Comparison of ENCODE assay signal across 7 cellular contexts in the genomic region with DNA sequence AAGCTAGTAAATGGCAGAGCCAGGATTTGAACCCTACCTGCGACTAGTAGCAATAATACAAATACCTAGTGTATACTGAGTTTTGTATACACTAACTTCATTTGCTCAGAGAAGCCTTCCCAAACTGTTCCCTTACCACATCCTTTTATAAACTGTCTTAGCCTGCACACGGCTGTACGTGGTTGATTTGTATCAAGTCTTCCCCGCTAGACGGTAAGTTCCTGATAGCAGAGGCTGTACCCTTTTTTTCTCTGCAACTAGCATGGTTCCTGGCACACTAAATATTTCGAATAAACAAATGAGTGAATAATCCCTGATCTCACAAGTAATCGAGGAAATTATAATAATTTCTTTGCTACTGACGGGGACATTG. TPM values are rescaled to one million over a fixed set of nuclear protein-coding genes. Genes with fewer than 3 reads are reported as not detected.
DNase-seq lines count a peak whose midpoint lies in the region; ATAC-seq and TF ChIP-seq lines count a peak whose summit lies in the region.

No MANE protein-coding gene starts in this region.

- 19 to 24% (median 21%) methylated on average over 8 of the region's 8 CpGs for WGBS in stomach, 5 donors

- peak overlapping the region; percentile 97 for H3K27ac Mint-ChIP-seq in activated naive CD8-positive, alpha-beta T cell

- no peak for TF ChIP-seq EP300 in stomach (IDR thresholded peaks at IDR 0.05)

- no peaks in the 10 kb centered on the region for H3K9me3 Mint-ChIP-seq in activated naive CD8-positive, alpha-beta T cell (ENCODE audit: low read depth)

- ATAC-seq in GM19452 (IDR thresholded peaks at IDR 0.05; ENCODE audit: unreplicated experiment), result no peak

- H3K27me3 ChIP-seq in HUES48 (ENCODE audit: control insufficient read depth, insufficient read depth, low read length) (no peaks in the 10 kb centered on the region), stomach (no peaks in the 10 kb centered on the region)

- no peak overlapping the region for H3K27ac ChIP-seq in HUES48 (ENCODE audit: low read depth, low read length)
- H3K27ac ChIP-seq in stomach, result peak overlapping the region in 4 of 5 donors; percentile 86 to 89 (median 88)

- H3K9me3 ChIP-seq in HUES48 (ENCODE audit: control insufficient read depth, insufficient read depth, low read length) (no peaks in the 10 kb centered on the region), iPS-18c (ENCODE audit: control insufficient read depth, insufficient read depth, low read length) (no peaks in the 10 kb centered on the region), stomach (no peaks in the 10 kb centered on the region)

- intact Hi-C loops in stomach (cut with DNase I; ENCODE audit: low total_unique reads), result no loop called here

- peaks cover 34% of the 10 kb centered on the region for H3K4me1 Mint-ChIP-seq in activated naive CD8-positive, alpha-beta T cell (ENCODE audit: low read depth)

- no peak for TF ChIP-seq POLR2A in stomach (IDR thresholded peaks at IDR 0.05)

- peaks cover 4% of the 10 kb centered on the region for H3K36me3 Mint-ChIP-seq in activated naive CD8-positive, alpha-beta T cell

- no peak for TF ChIP-seq CTCF in stomach (IDR thresholded peaks at IDR 0.05)

- peak overlapping the region; percentile 23; the same call in 1 of the 2 replicates for H3K9ac ChIP-seq in HUES48 (ENCODE audit: low read depth, low read length)

- H3K4me1 ChIP-seq in HUES48 (ENCODE audit: control insufficient read depth, insufficient read depth, low read length), result no peaks in the 10 kb centered on the region
- peaks cover 8 to 46% (median 29%) of the 10 kb centered on the region in 4 donors for H3K4me1 ChIP-seq in stomach

- peak overlapping the region; percentile 99 for H3K4me3 Mint-ChIP-seq in activated naive CD8-positive, alpha-beta T cell

- no peaks in the 10 kb centered on the region for H3K27me3 Mint-ChIP-seq in activated naive CD8-positive, alpha-beta T cell

- H3K4me3 ChIP-seq in HUES48 (ENCODE audit: low read depth, low read length), result peak overlapping the region; percentile 81
- peak overlapping the region; percentile 91 for H3K4me3 ChIP-seq in iPS-18c (ENCODE audit: insufficient read depth, low read depth, low read length)
- H3K4me3 ChIP-seq in stomach, result peak overlapping the region; percentile 60 to 79 (median 70)

- H3K36me3 ChIP-seq in HUES48 (ENCODE audit: control insufficient read depth, insufficient read depth, low read length) (peaks cover 14% of the 10 kb centered on the region), stomach (peaks cover 14 to 23% (median 17%) of the 10 kb centered on the region in 4 donors)

- DNase-seq in stomach (no peak), NCI-H446 (lab: John Stamatoyannopoulos, UW) (no peak)
- DNase-seq in activated CD4-positive, alpha-beta T cell treated with anti-CD3 and anti-CD28 coated beads, Interleukin-2, amount 50 U/mL, for 48 hours, result no peak

RNA-seq across cellular contexts. Expression of a gene that starts 0.6 kb away (rescaled TPM):
- total RNA-seq in stomach, result 10 to 100 TPM in 3 of 5 donors, 1 to 10 TPM in 2; 5.5 to 62.5 (median 32.9) TPM
- 10 to 100 TPM; 58.5 to 87.5 (median 62.9) TPM for polyA plus RNA-seq in stomach

RNA-seq across cellular contexts. Expression of a gene that starts 55.5 kb away (rescaled TPM):
- under 1 TPM in 1 of 5 donors, not detected in 4; 0.73 TPM for total RNA-seq in stomach
- under 1 TPM in 2 of 3 donors, not detected in 1; 0.38 to 0.44 TPM for polyA plus RNA-seq in stomach

RNA-seq across cellular contexts. Expression of a gene that starts 57.0 kb away (rescaled TPM):
- 1 to 10 TPM in 3 of 5 donors, under 1 TPM in 1, not detected in 1; 0.45 to 8.2 (median 4.2) TPM for total RNA-seq in stomach
- 1 to 10 TPM in 1 of 3 donors, under 1 TPM in 2; 0.23 to 1.6 (median 0.76) TPM for polyA plus RNA-seq in stomach
